Comparison of ENCODE assay signal across 8 cellular contexts in genomic region chr1:173202430-173203145, GRCh38. TPM values are rescaled to one million over a fixed set of nuclear protein-coding genes. Genes with fewer than 3 reads are reported as not detected.
DNase-seq lines count a peak whose midpoint lies in the region; TF ChIP-seq lines count a peak whose summit lies in the region.

No MANE protein-coding gene starts in this region.

- peak overlapping the region; percentile 62 for H3K4me3 ChIP-seq in fibroblast of villous mesenchyme (ENCODE audit: low read depth, low read length)
- no peak overlapping the region for H3K4me3 ChIP-seq in parathyroid adenoma (ENCODE audit: low read depth, low read length)
- no peak overlapping the region for H3K4me3 ChIP-seq in effector memory CD4-positive, alpha-beta T cell (ENCODE audit: insufficient read depth, low read depth, low read length, poor library complexity, severe bottlenecking)

- H3K27ac ChIP-seq in parathyroid adenoma = no peak overlapping the region
- H3K27ac ChIP-seq in effector memory CD4-positive, alpha-beta T cell (ENCODE audit: insufficient read depth, low read length, poor library complexity, severe bottlenecking) = no peak overlapping the region

- H3K36me3 ChIP-seq in parathyroid adenoma (ENCODE audit: control insufficient read depth, insufficient read depth, low read length) = no peaks in the 10 kb centered on the region
- no peaks in the 10 kb centered on the region for H3K36me3 ChIP-seq in effector memory CD4-positive, alpha-beta T cell (ENCODE audit: control insufficient read depth, insufficient read depth, low read length)

- DNase-seq in DMS53 treated with DMSO at 0.1 percent for 48 hours (lab: John Stamatoyannopoulos, UW; ENCODE audit: unreplicated experiment) = peak; percentile 61
- DNase-seq in HT1080 (ENCODE audit: low read depth) = peak; percentile 59
- DNase-seq in SW480 (ENCODE audit: low spot score) = peak; percentile 48
- peak; percentile 90 for DNase-seq in fibroblast of villous mesenchyme (ENCODE audit: low read depth)
- DNase-seq in activated CD4-positive, CD25-positive, alpha-beta regulatory T cell treated with anti-CD3 and anti-CD28 coated beads, Interleukin-2, amount 50 U/mL, for 72 hours = no peak
- DNase-seq in effector memory CD4-positive, alpha-beta T cell = no peak
- no peak for DNase-seq in T-helper 9 cell

- H2AFZ ChIP-seq in parathyroid adenoma = no peak overlapping the region

- no peaks in the 10 kb centered on the region for H3K9me3 ChIP-seq in parathyroid adenoma (ENCODE audit: control insufficient read depth, low read length)
- no peaks in the 10 kb centered on the region for H3K9me3 ChIP-seq in effector memory CD4-positive, alpha-beta T cell (ENCODE audit: control insufficient read depth, low read length)

- no peaks in the 10 kb centered on the region for H3K4me1 ChIP-seq in parathyroid adenoma
- H3K4me1 ChIP-seq in effector memory CD4-positive, alpha-beta T cell (ENCODE audit: control insufficient read depth, insufficient read depth, low read length, poor library complexity, severe bottlenecking) = peaks cover 15% of the 10 kb centered on the region

- TF ChIP-seq CTCF in fibroblast of villous mesenchyme (IDR thresholded peaks at IDR 0.05; ENCODE audit: insufficient read depth, low read depth, low read length) (peak; percentile 75), parathyroid adenoma (IDR thresholded peaks at IDR 0.05) (peak; percentile 24)

- H3K4me2 ChIP-seq in parathyroid adenoma (ENCODE audit: low read length) = no peak overlapping the region

- H3K9ac ChIP-seq in parathyroid adenoma = no peak overlapping the region

- H3K27me3 ChIP-seq in parathyroid adenoma (ENCODE audit: control insufficient read depth, insufficient read depth, low read length) = no peaks in the 10 kb centered on the region
- H3K27me3 ChIP-seq in effector memory CD4-positive, alpha-beta T cell (replicated peaks; ENCODE audit: control insufficient read depth, insufficient read depth, low read length, poor library complexity, severe bottlenecking) = no peaks in the 10 kb centered on the region

- H3K79me2 ChIP-seq in parathyroid adenoma = no peaks in the 10 kb centered on the region

RNA-seq across cellular contexts. Expression of gene TNFSF4, which starts 4.5 kb away (rescaled TPM):
- 0.07 TPM in 1 of 2 replicates, not detected in the other for total RNA-seq in HT1080 (2014; rRNA removed; shearing (Covaris generic))
- 0.21 and 0.24 TPM in 2 replicates for polyA plus RNA-seq in HT1080 (2015; cell fraction: cytosol; rRNA removed)
- polyA plus RNA-seq in HT1080 (2015; cell fraction: nucleus; rRNA removed) = 0.03 and 0.18 TPM in 2 replicates
- 45.1 and 127 TPM in 2 replicates for total RNA-seq in fibroblast of villous mesenchyme

Comparison
In these comparisons a context has a peak if more than half of its experiments do, and no peak if none do; other contexts are left out.
1. DNase-seq: peak in DMS53 treated with DMSO at 0.1 percent for 48 hours (single experiment), HT1080 (single experiment), SW480 (single experiment) and fibroblast of villous mesenchyme (single experiment); none in activated CD4-positive, CD25-positive, alpha-beta regulatory T cell treated with anti-CD3 and anti-CD28 coated beads, Interleukin-2, amount 50 U/mL, for 72 hours (single experiment), effector memory CD4-positive, alpha-beta T cell (0 of 3) and T-helper 9 cell (single experiment).
2. RNA of gene TNFSF4, which starts 4.5 kb away (total RNA-seq): 45.1 to 127 TPM in fibroblast of villous mesenchyme; 0.07 TPM in HT1080; every median in the first group is over 10 times any median in the second.